Comparison of ENCODE assay signal across 27 cellular contexts in the genomic region with DNA sequence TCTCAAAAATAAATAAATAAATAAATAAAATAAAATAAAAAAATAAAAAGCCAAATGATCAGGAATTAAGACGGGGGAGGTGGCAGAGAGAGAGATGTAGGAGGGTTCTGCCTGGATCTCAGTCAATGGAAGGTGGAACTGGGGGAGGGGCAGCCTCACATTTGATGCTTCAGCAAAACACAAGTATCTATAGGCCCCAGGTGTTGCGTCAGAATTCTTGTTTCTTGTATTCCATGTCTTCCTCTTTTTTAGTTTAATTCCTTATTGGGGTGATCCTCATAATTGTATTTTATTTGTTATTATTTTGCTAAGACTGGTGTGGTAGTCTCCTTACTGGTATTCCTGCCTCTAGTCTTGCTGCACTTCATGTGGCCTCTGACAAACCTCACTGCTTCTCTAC.
"Had no signal": no experiment of that assay in that cellular context is flagged by ENCODE, and none has a peak within 500 bp of the region (broad histone marks: within the 10 kb centered on the region; RNA-seq: fewer than 3 reads in every experiment).

No MANE protein-coding gene starts in this region.

- H3K4me3 ChIP-seq: coronary artery, dorsolateral prefrontal cortex, esophagus squamous epithelium, gastrocnemius medialis, heart right ventricle, left lung, lower lobe of right lung, mucosa of descending colon had no signal

- H3K27me3 ChIP-seq: esophagus squamous epithelium, gastrocnemius medialis had no signal

- H3K9me3 ChIP-seq: esophagus squamous epithelium, gastrocnemius medialis, heart right ventricle, left lung, lower lobe of right lung, mucosa of descending colon had no signal

- DNase-seq: dermis blood vessel endothelial cell; dorsolateral prefrontal cortex; effector CD8-positive, alpha-beta T cell; effector memory CD8-positive, alpha-beta T cell; endodermal cell; erythroblast; esophagus squamous epithelium; foreskin fibroblast; foreskin melanocyte; gastrocnemius medialis; glutamatergic neuron; head of caudate nucleus; heart right ventricle; hippocampal formation; left cardiac atrium; left lung; left ventricle myocardium superior; lower lobe of right lung; mesenchymal stem cell; mucosa of descending colon; naive B cell; naive thymus-derived CD8-positive, alpha-beta T cell had no signal

- FAIRE-seq: endometrium, islet of Langerhans, keratinocyte had no signal

- H3K27ac ChIP-seq: coronary artery, dorsolateral prefrontal cortex, epithelial cell of prostate, esophagus squamous epithelium, gastrocnemius medialis, heart right ventricle, left lung, lower lobe of right lung had no signal

- H3K4me1 ChIP-seq: esophagus squamous epithelium, gastrocnemius medialis, heart right ventricle had no signal

- H3K36me3 ChIP-seq: esophagus squamous epithelium, gastrocnemius medialis, heart right ventricle, left lung, lower lobe of right lung had no signal
